ENCODE assay signal across 21 cellular contexts in genomic region chr14:90547968-90548367, GRCh38.
DNase-seq lines count a peak whose midpoint lies in the region; ATAC-seq and TF ChIP-seq lines count a peak whose summit lies in the region.
"Had no signal": no experiment of that assay in that cellular context is flagged by ENCODE, and none has a peak within 500 bp of the region (broad histone marks: within the 10 kb centered on the region; RNA-seq: fewer than 3 reads in every experiment).

No MANE protein-coding gene starts in this region.

- no peaks in the 10 kb centered on the region for H3K27me3 Mint-ChIP-seq in activated T-cell treated with anti-CD3 and anti-CD28 coated beads, Interleukin-2, amount 50 U/mL, for 72 hours (ENCODE audit: low read depth)
- H3K27me3 Mint-ChIP-seq: CD4-positive, CD25-positive, alpha-beta regulatory T cell had no signal

- H3K9me3 ChIP-seq in right atrium auricular region (no peaks in the 10 kb centered on the region), lower lobe of right lung (no peaks in the 10 kb centered on the region)
- H3K9me3 ChIP-seq: Caco-2, SJCRH30 had no signal

- ATAC-seq in Right ventricle myocardium superior (ENCODE audit: poor library complexity) (no peak), lower lobe of right lung (no peak), GM21825 (IDR thresholded peaks at IDR 0.05; ENCODE audit: unreplicated experiment) (no peak)
- no peak for ATAC-seq in activated T-cell treated with anti-CD3 and anti-CD28 coated beads, Interleukin-2, amount 50 U/mL, for 72 hours (replicated peaks in 1 of 2)

- H3K36me3 ChIP-seq in right atrium auricular region (no peaks in the 10 kb centered on the region), lower lobe of right lung (no peaks in the 10 kb centered on the region)
- H3K36me3 ChIP-seq: SJCRH30 had no signal

- intact Hi-C loops in Right ventricle myocardium superior (cut with DNase I) = no loop called here
- intact Hi-C loops in lower lobe of right lung (cut with DNase I) = no loop called here

- no peaks in the 10 kb centered on the region for H3K36me3 Mint-ChIP-seq in activated T-cell treated with anti-CD3 and anti-CD28 coated beads, Interleukin-2, amount 50 U/mL, for 72 hours (ENCODE audit: insufficient read depth in 2 of 2)
- H3K36me3 Mint-ChIP-seq: CD4-positive, CD25-positive, alpha-beta regulatory T cell had no signal

- TF ChIP-seq CTCF in right atrium auricular region (IDR thresholded peaks at IDR 0.05) (no peak), lower lobe of right lung (IDR thresholded peaks at IDR 0.05) (no peak)

- H3K27me3 ChIP-seq in right atrium auricular region = no peaks in the 10 kb centered on the region
- H3K27me3 ChIP-seq in lower lobe of right lung (ENCODE audit: low read depth) = no peaks in the 10 kb centered on the region
- H3K27me3 ChIP-seq: SJCRH30 had no signal

- H3K4me3 Mint-ChIP-seq in activated T-cell treated with anti-CD3 and anti-CD28 coated beads, Interleukin-2, amount 50 U/mL, for 72 hours = no peak overlapping the region
- H3K4me3 Mint-ChIP-seq: CD4-positive, CD25-positive, alpha-beta regulatory T cell had no signal

- H3K27ac ChIP-seq in right atrium auricular region = peak overlapping the region in 1 of 2 donors; percentile 76
- H3K27ac ChIP-seq in lower lobe of right lung = no peak overlapping the region
- H3K27ac ChIP-seq in temporal lobe (ENCODE audit: low read depth, low read length) = peak overlapping the region; percentile 90
- H3K27ac ChIP-seq: RWPE1, SJCRH30 had no signal

- H3K27ac Mint-ChIP-seq in activated T-cell treated with anti-CD3 and anti-CD28 coated beads, Interleukin-2, amount 50 U/mL, for 72 hours = no peak overlapping the region

- H3K4me1 Mint-ChIP-seq in activated T-cell treated with anti-CD3 and anti-CD28 coated beads, Interleukin-2, amount 50 U/mL, for 72 hours (ENCODE audit: low read depth) = no peaks in the 10 kb centered on the region
- H3K4me1 Mint-ChIP-seq: CD4-positive, CD25-positive, alpha-beta regulatory T cell had no signal

- no peak overlapping the region for H3K4me3 ChIP-seq in right atrium auricular region
- H3K4me3 ChIP-seq in lower lobe of right lung = no peak overlapping the region
- H3K4me3 ChIP-seq: SJCRH30 had no signal

- H3K4me1 ChIP-seq in right atrium auricular region = peaks cover 0 to 49% of the 10 kb centered on the region in 2 donors
- no peaks in the 10 kb centered on the region for H3K4me1 ChIP-seq in lower lobe of right lung

- H3K9me3 Mint-ChIP-seq in activated T-cell treated with anti-CD3 and anti-CD28 coated beads, Interleukin-2, amount 50 U/mL, for 72 hours = no peaks in the 10 kb centered on the region
- H3K9me3 Mint-ChIP-seq: CD4-positive, CD25-positive, alpha-beta regulatory T cell had no signal

- DNase-seq in Right ventricle myocardium superior = peak; percentile 20
- DNase-seq in right atrium auricular region (ENCODE audit: low spot score) = no peak
- peak; percentile 50 for DNase-seq in NCI-H510A treated with DMSO at 0.1 percent for 48 hours (lab: John Stamatoyannopoulos, UW)
- peak; percentile 20 for DNase-seq in lower lobe of right lung
- no peak for DNase-seq in activated T-cell treated with anti-CD3 and anti-CD28 coated beads, Interleukin-2, amount 50 U/mL, for 72 hours
- DNase-seq: ACHN; AML-193; Caco-2; CD4-positive, CD25-positive, alpha-beta regulatory T cell; DMS153; HCEC 1CT; IMR-90; Karpas-422; MM.1S; NCI-H1092 treated with DMSO at 0.1 percent for 48 hours; NCI-H2029; NCI-H69; SJCRH30 had no signal

Comparison
In these comparisons a context has a peak if more than half of its experiments do, and no peak if none do; other contexts are left out.
1. DNase-seq: peak in Right ventricle myocardium superior (single experiment), NCI-H510A treated with DMSO at 0.1 percent for 48 hours (single experiment) and lower lobe of right lung (single experiment); none in right atrium auricular region (single experiment) and activated T-cell treated with anti-CD3 and anti-CD28 coated beads, Interleukin-2, amount 50 U/mL, for 72 hours (0 of 2).